ENCODE assay signal across 8 cellular contexts in the genomic region with DNA sequence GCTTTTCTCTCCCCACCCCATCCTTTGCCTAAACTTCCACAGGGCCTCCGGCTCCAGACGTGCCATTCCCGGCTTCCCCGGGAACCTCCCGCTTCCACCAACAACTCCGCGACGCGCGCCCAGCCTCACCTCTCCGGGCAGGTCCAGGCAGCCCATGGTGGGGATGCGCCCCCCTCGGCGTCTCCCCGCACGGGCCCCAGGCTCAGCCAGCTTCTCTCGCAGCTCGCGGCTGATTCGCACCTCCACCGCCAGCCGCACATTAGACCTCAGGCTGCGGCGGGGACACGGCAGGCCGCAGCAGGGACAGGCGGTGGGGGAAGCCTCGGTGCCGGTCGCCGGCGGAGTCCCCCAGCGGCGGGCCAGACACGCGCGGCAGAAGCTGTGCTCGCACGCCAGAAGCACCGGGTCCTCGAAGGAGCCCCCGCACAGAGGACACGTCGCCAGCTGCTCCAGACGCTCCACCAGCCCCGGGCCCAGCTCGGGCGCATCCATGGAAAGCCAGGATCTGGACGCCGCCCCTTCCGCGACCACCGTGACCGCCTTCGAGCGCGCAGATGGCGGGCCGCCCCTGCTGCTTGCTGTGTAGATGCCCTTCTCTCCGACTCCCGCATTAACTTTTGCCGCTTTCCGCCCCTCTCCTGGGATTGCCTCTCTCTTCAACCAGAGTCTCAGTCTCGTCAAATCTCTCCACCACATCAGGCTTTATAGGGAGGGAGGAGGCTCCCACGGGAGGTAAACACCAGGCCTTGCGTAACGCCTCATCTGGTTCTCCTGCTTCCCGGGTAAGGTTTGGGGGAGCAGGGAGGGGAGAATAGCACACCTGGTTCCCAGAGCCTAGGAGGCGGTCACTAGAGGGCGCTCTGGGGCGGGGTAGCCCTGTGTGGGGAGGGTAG. TPM values are rescaled to one million over a fixed set of nuclear protein-coding genes. Genes with fewer than 3 reads are reported as not detected.
DNase-seq lines count a peak whose midpoint lies in the region; ATAC-seq, FAIRE-seq and TF ChIP-seq lines count a peak whose summit lies in the region.

A gene with protein sequence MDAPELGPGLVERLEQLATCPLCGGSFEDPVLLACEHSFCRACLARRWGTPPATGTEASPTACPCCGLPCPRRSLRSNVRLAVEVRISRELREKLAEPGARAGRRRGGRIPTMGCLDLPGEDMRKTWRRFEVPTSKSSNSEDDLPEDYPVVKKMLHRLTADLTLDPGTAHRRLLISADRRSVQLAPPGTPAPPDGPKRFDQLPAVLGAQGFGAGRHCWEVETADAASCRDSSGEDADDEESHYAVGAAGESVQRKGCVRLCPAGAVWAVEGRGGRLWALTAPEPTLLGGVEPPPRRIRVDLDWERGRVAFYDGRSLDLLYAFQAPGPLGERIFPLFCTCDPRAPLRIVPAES (minus strand): TSS at position 676 of the 893 bp plus-strand sequence. CDS start 184 bp downstream, at position 492.

- H3K4me3 Mint-ChIP-seq in activated naive CD8-positive, alpha-beta T cell treated with anti-CD3 and anti-CD28 coated beads for 36 hours: peak within 1 kb of the TSS; percentile 65

- H3K4me3 ChIP-seq in ACC112 (ENCODE audit: low read depth, low read length): peak within 1 kb of the TSS; percentile 69
- no peak within 1 kb of the TSS for H3K4me3 ChIP-seq in HEK293 (ENCODE audit: low read depth, low read length)
- H3K4me3 ChIP-seq in keratinocyte (ENCODE audit: control insufficient read depth in 2 of 3, extremely low read depth in 1 of 3, insufficient read depth in 2 of 3, low read depth in 1 of 3, low read length in 3 of 3): peak within 1 kb of the TSS; percentile 59 to 90 (median 77)
- peak within 1 kb of the TSS; percentile 56 for H3K4me3 ChIP-seq in thoracic aorta

- CTCF ChIA-PET in HEK293 (lab: Yijun Ruan, JAX): interaction anchor here (0.7 kb wide), 2 partner anchors 44 to 210 kb away, joined by 3 to 5 read pairs; no protein-coding TSS in a partner anchor

- ATAC-seq in thoracic aorta (ENCODE audit: insufficient number of reproducible peaks, low FRiP score, low read depth): no peak
- no peak for ATAC-seq in GM18868 (IDR thresholded peaks at IDR 0.05; ENCODE audit: unreplicated experiment)

- TF ChIP-seq CTCF in HEK293 (tag by site-specific recombination; IDR thresholded peaks at IDR 0.05) (peak; percentile 48; the same call in 1 of the 2 replicates), keratinocyte (optimal IDR thresholded peaks at IDR 0.05 in 1 of 3, IDR thresholded peaks at IDR 0.05 in 1 of 3, conservative IDR thresholded peaks at IDR 0.05 in 1 of 3; ENCODE audit: extremely low read depth in 1 of 3, insufficient read depth in 2 of 3, low read length in 3 of 3) (peak in 2 of 3 experiments; percentile 48 to 63), thoracic aorta (IDR thresholded peaks at IDR 0.05) (no peak)

- H2AFZ ChIP-seq in ACC112 (ENCODE audit: low read length, unreplicated experiment) (no peak within 1 kb of the TSS), keratinocyte (ENCODE audit: control insufficient read depth, low read length) (peak within 1 kb of the TSS; percentile 63)

- no peak for FAIRE-seq in keratinocyte (lab: Jason Lieb, UNC)

- peak within 1 kb of the TSS; percentile 95 for H3K4me2 ChIP-seq in keratinocyte (ENCODE audit: control insufficient read depth, extremely low read depth, insufficient read depth, low read depth, low read length)

- no peaks in the 10 kb centered on the region for H3K79me2 ChIP-seq in ACC112 (ENCODE audit: control insufficient read depth, insufficient read depth, low read length, unreplicated experiment)
- H3K79me2 ChIP-seq in keratinocyte (ENCODE audit: control insufficient read depth, insufficient read depth, low read length): no peaks in the 10 kb centered on the region

- H4K20me1 ChIP-seq in keratinocyte (ENCODE audit: control insufficient read depth, extremely low read depth, insufficient read depth, low read length): no peaks in the 10 kb centered on the region

- H3K9me3 ChIP-seq in HEK293 (ENCODE audit: control insufficient read depth, insufficient read depth, low read depth, low read length) (no peaks in the 10 kb centered on the region), keratinocyte (ENCODE audit: control insufficient read depth, low read depth, low read length) (no peaks in the 10 kb centered on the region), thoracic aorta (no peaks in the 10 kb centered on the region)

- no peaks in the 10 kb centered on the region for H3K9me3 Mint-ChIP-seq in activated naive CD8-positive, alpha-beta T cell treated with anti-CD3 and anti-CD28 coated beads for 36 hours

- dilution Hi-C loops in keratinocyte (cut with MboI; ENCODE audit: extremely low pct_ligation_motif_present, low sequenced_read_pairs): loop anchor here (10.0 kb wide), 1 partner anchor 59 kb away; the partner anchor contains the start of gene TRIM40

- no peak within 1 kb of the TSS for H3K27ac ChIP-seq in ACC112 (ENCODE audit: low read depth, low read length)
- H3K27ac ChIP-seq in HEK293 (ENCODE audit: extremely low read depth, low read depth, low read length): no peak within 1 kb of the TSS
- peak within 1 kb of the TSS; percentile 63 for H3K27ac ChIP-seq in keratinocyte (ENCODE audit: control insufficient read depth, insufficient read depth, low read length)
- no peak within 1 kb of the TSS for H3K27ac ChIP-seq in thoracic aorta

- peaks cover 74% of the 10 kb centered on the region for H3K27me3 Mint-ChIP-seq in activated naive CD8-positive, alpha-beta T cell treated with anti-CD3 and anti-CD28 coated beads for 36 hours

- H3K4me1 ChIP-seq in ACC112 (ENCODE audit: control insufficient read depth, insufficient read depth, low read length, unreplicated experiment): peaks cover 18% of the 10 kb centered on the region
- peaks cover 6% of the 10 kb centered on the region; the same call in 1 of the 2 replicates for H3K4me1 ChIP-seq in HEK293 (ENCODE audit: control insufficient read depth, insufficient read depth, low read length)
- peaks cover 15% of the 10 kb centered on the region for H3K4me1 ChIP-seq in keratinocyte (ENCODE audit: control insufficient read depth, extremely low read depth, insufficient read depth, low read length)
- H3K4me1 ChIP-seq in thoracic aorta (ENCODE audit: control insufficient read depth in 1 of 2, low read depth in 2 of 2): peaks cover 4 to 27% of the 10 kb centered on the region in 2 donors

- H3K27me3 ChIP-seq in ACC112 (ENCODE audit: insufficient read depth, low read length) (peaks cover 86% of the 10 kb centered on the region), keratinocyte (ENCODE audit: control insufficient read depth, extremely low read depth, insufficient read depth, low read length) (peaks cover 4% of the 10 kb centered on the region), thoracic aorta (replicated peaks; ENCODE audit: insufficient read depth) (peaks cover 17% of the 10 kb centered on the region)

- H3K9me1 ChIP-seq in keratinocyte (ENCODE audit: control insufficient read depth, extremely low read depth, insufficient read depth, low read length): no peaks in the 10 kb centered on the region

- H3K36me3 ChIP-seq in ACC112 (ENCODE audit: insufficient read depth, low read length) (no peaks in the 10 kb centered on the region), HEK293 (ENCODE audit: control insufficient read depth in 2 of 2, insufficient read depth in 1 of 2, low read length in 2 of 2) (peaks cover 0 to 4% of the 10 kb centered on the region in 2 experiments; a peak in 1 of 3 replicates), keratinocyte (ENCODE audit: control insufficient read depth in 2 of 2, extremely low read depth in 1 of 2, insufficient read depth in 2 of 2, low read length in 2 of 2) (peaks cover 4% of the 10 kb centered on the region in 2 experiments), thoracic aorta (peaks cover under 1% of the 10 kb centered on the region)

- POLR2A ChIA-PET in HEK293 (lab: Yijun Ruan, JAX): interaction anchor here (0.6 to 1.0 kb wide), 2 partner anchors 9 to 27 kb away, joined by 3 read pairs; partner anchors contain the start of gene PPP1R11

- H3K9ac ChIP-seq in keratinocyte (ENCODE audit: control insufficient read depth, extremely low read depth, insufficient read depth, low read length): peak within 1 kb of the TSS; percentile 74

- peaks cover 17% of the 10 kb centered on the region for H3K36me3 Mint-ChIP-seq in activated naive CD8-positive, alpha-beta T cell treated with anti-CD3 and anti-CD28 coated beads for 36 hours

- no peak within 1 kb of the TSS for H3K27ac Mint-ChIP-seq in activated naive CD8-positive, alpha-beta T cell treated with anti-CD3 and anti-CD28 coated beads for 36 hours

- peaks cover 21% of the 10 kb centered on the region for H3K4me1 Mint-ChIP-seq in activated naive CD8-positive, alpha-beta T cell treated with anti-CD3 and anti-CD28 coated beads for 36 hours

- no peak for DNase-seq in activated naive CD8-positive, alpha-beta T cell treated with anti-CD3 and anti-CD28 coated beads for 36 hours
- DNase-seq in keratinocyte (ENCODE audit: low read depth, low spot score) (no peak), thoracic aorta (ENCODE audit: low spot score) (no peak), Kasumi-1 (lab: John Stamatoyannopoulos, UW) (no peak), dedifferentiated amniotic fluid mesenchymal stem cell (ENCODE audit: extremely low spot score) (no peak)

RNA-seq across cellular contexts. Expression of the gene that starts here (rescaled TPM):
- not detected for total RNA-seq in activated naive CD8-positive, alpha-beta T cell treated with anti-CD3 and anti-CD28 coated beads for 36 hours
- polyA plus RNA-seq in keratinocyte: 2.8 to 4.4 TPM (median 4.2 TPM) in 3 replicates
- polyA plus RNA-seq in keratinocyte (2011; ENCODE audit: low read depth): 18.5 TPM
- 2.7 and 3.5 TPM in 2 replicates for polyA plus RNA-seq in keratinocyte (2011; cell fraction: cytosol; rRNA removed)
- polyA plus RNA-seq in keratinocyte (2011; cell fraction: nucleus; rRNA removed): 5.8 and 5.9 TPM in 2 replicates
- 2.6 and 132 TPM in 2 replicates for polyA plus RNA-seq in keratinocyte (2012; ENCODE audit: low replicate concordance)
- 0.93 to 2.5 TPM (median 1.8 TPM) in 3 replicates for polyA minus RNA-seq in keratinocyte
- polyA minus RNA-seq in keratinocyte (2011; cell fraction: cytosol; rRNA and poly(A)+ RNA removed): 4.2 TPM
- 1.8 and 3.2 TPM in 2 replicates for polyA minus RNA-seq in keratinocyte (2011; cell fraction: nucleus; rRNA and poly(A)+ RNA removed)
- not detected for total RNA-seq in thoracic aorta
